Comparison of ENCODE assay signal across 1 cellular context in the genomic region with DNA sequence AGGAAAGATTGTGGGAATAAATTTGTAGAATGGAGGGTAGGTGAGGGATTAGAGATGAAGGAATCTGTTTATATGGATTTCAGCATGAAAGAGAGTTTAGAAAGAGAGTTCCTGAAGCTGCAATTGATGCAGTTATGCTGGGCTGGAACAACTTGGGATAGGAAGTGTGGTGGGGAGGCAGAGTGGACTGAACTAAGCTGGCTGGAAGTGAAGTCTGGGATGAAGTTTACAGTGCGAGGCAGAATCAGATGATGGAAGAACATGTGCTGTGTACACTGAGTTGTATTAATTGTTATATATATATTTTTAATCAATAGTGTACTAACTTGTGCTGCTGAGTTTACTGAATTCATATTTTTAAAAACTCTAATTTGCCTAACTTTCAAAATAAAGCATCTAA.
TF ChIP-seq lines count a peak whose summit lies in the region.

No MANE protein-coding gene starts in this region.

TF ChIP-seq in HepG2, 621 proteins besides CTCF, POLR2A, EP300 and RAD21:
- TF ChIP-seq, protein P1, sequence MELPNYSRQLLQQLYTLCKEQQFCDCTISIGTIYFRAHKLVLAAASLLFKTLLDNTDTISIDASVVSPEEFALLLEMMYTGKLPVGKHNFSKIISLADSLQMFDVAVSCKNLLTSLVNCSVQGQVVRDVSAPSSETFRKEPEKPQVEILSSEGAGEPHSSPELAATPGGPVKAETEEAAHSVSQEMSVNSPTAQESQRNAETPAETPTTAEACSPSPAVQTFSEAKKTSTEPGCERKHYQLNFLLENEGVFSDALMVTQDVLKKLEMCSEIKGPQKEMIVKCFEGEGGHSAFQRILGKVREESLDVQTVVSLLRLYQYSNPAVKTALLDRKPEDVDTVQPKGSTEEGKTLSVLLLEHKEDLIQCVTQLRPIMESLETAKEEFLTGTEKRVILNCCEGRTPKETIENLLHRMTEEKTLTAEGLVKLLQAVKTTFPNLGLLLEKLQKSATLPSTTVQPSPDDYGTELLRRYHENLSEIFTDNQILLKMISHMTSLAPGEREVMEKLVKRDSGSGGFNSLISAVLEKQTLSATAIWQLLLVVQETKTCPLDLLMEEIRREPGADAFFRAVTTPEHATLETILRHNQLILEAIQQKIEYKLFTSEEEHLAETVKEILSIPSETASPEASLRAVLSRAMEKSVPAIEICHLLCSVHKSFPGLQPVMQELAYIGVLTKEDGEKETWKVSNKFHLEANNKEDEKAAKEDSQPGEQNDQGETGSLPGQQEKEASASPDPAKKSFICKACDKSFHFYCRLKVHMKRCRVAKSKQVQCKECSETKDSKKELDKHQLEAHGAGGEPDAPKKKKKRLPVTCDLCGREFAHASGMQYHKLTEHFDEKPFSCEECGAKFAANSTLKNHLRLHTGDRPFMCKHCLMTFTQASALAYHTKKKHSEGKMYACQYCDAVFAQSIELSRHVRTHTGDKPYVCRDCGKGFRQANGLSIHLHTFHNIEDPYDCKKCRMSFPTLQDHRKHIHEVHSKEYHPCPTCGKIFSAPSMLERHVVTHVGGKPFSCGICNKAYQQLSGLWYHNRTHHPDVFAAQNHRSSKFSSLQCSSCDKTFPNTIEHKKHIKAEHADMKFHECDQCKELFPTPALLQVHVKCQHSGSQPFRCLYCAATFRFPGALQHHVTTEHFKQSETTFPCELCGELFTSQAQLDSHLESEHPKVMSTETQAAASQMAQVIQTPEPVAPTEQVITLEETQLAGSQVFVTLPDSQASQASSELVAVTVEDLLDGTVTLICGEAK (IDR thresholded peaks at IDR 0.05): no peak
- TF ChIP-seq, protein P1 (CRISPR knock-in tag; IDR thresholded peaks at IDR 0.05): no peak
- TF ChIP-seq GTF2F1 (IDR thresholded peaks at IDR 0.05; ENCODE audit: low read length) (no peak), RXRB (CRISPR knock-in tag; IDR thresholded peaks at IDR 0.05; ENCODE audit: borderline replicate concordance) (no peak), SP4 (CRISPR knock-in tag; IDR thresholded peaks at IDR 0.05) (no peak), ZNF10 (CRISPR knock-in tag; IDR thresholded peaks at IDR 0.05; ENCODE audit: borderline replicate concordance, low read depth) (no peak)
- TF ChIP-seq, protein P2, sequence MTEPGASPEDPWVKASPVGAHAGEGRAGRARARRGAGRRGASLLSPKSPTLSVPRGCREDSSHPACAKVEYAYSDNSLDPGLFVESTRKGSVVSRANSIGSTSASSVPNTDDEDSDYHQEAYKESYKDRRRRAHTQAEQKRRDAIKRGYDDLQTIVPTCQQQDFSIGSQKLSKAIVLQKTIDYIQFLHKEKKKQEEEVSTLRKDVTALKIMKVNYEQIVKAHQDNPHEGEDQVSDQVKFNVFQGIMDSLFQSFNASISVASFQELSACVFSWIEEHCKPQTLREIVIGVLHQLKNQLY (CRISPR knock-in tag; IDR thresholded peaks at IDR 0.05): no peak
TF ChIP-seq in HepG2: peak in this region for 0.
